ENCODE assay signal across 21 cellular contexts in genomic region chr6:14038636-14039035, GRCh38.
A peak's percentile ranks its signal among the peaks of the same experiment; 100 is the strongest.
DNase-seq lines count a peak whose midpoint lies in the region; ATAC-seq and TF ChIP-seq lines count a peak whose summit lies in the region.
"Had no signal": no experiment of that assay in that cellular context is flagged by ENCODE, and none has a peak within 500 bp of the region (broad histone marks: within the 10 kb centered on the region; RNA-seq: fewer than 3 reads in every experiment).

No MANE protein-coding gene starts in this region.

- H3K9me3 ChIP-seq in esophagus squamous epithelium: no peaks in the 10 kb centered on the region
- H3K9me3 ChIP-seq: ascending aorta, BE2C, psoas muscle, spleen had no signal

- H3K4me3 Mint-ChIP-seq in stimulated activated effector memory CD8-positive, alpha-beta T cell treated with anti-CD3 and anti-CD28 coated beads, Interleukin-12 subunit alpha, Interleukin-12 subunit beta, amount 100 ng/mL, for 72 hours: no peak overlapping the region
- H3K4me3 Mint-ChIP-seq: activated naive CD4-positive, alpha-beta T cell treated with anti-CD3 and anti-CD28 coated beads, Interleukin-2, amount 10 ng/mL, durations not matched to agents 7 days and 5 days; neural crest cell had no signal

- no peak overlapping the region for H3K4me3 ChIP-seq in astrocyte of the spinal cord (ENCODE audit: low read depth, low read length)
- no peak overlapping the region for H3K4me3 ChIP-seq in esophagus squamous epithelium
- H3K4me3 ChIP-seq: ascending aorta, psoas muscle, spleen had no signal

- peak; percentile 38 for ATAC-seq in stimulated activated effector memory CD8-positive, alpha-beta T cell treated with anti-CD3 and anti-CD28 coated beads, Interleukin-12 subunit alpha, Interleukin-12 subunit beta, amount 100 ng/mL, for 72 hours
- ATAC-seq in GM21526 (IDR thresholded peaks at IDR 0.05; ENCODE audit: low FRiP score, unreplicated experiment): no peak
- ATAC-seq: psoas muscle, Right ventricle myocardium inferior had no signal

- TF ChIP-seq CTCF in astrocyte of the spinal cord (IDR thresholded peaks at IDR 0.05; ENCODE audit: low read depth, low read length) (no peak), esophagus squamous epithelium (IDR thresholded peaks at IDR 0.05) (no peak)

- WGBS in esophagus squamous epithelium, 2 donors: 20 to 26% methylated on average over 3 of the region's 3 CpGs

- no peak overlapping the region for H3K27ac ChIP-seq in esophagus squamous epithelium
- H3K27ac ChIP-seq: ascending aorta, psoas muscle, spleen had no signal

- DNase-seq in NCI-H1092 treated with DMSO at 0.1 percent for 48 hours (lab: John Stamatoyannopoulos, UW) (peak; percentile 2), NCI-H1092 (lab: John Stamatoyannopoulos, UW) (no peak), NCI-H446 treated with DMSO at 0.1 percent for 48 hours (lab: John Stamatoyannopoulos, UW) (peak; percentile 88), astrocyte of the spinal cord (ENCODE audit: low read depth, low spot score) (peak; percentile 47), activated gamma-delta T cell (lab: John Stamatoyannopoulos, UW) (no peak), esophagus squamous epithelium (lab: John Stamatoyannopoulos, UW) (no peak)
- DNase-seq in stimulated activated effector memory CD8-positive, alpha-beta T cell treated with anti-CD3 and anti-CD28 coated beads, Interleukin-12 subunit alpha, Interleukin-12 subunit beta, amount 100 ng/mL, for 72 hours (ENCODE audit: low spot score in 2 of 2): no peak
- DNase-seq: 8988T; activated CD4-positive, alpha-beta T cell treated with anti-CD3 and anti-CD28 coated beads, Interleukin-2, amount 50 U/mL, for 48 hours; activated naive CD4-positive, alpha-beta T cell treated with anti-CD3 and anti-CD28 coated beads, Interleukin-2, amount 10 ng/mL, durations not matched to agents 7 days and 5 days; activated T-cell treated with anti-CD3 and anti-CD28 coated beads for 4 hours; BE2C; foreskin melanocyte; kidney glomerular epithelial cell; NCI-H187 treated with DMSO at 0.1 percent for 48 hours; psoas muscle; spleen had no signal

- H3K4me1 ChIP-seq in esophagus squamous epithelium: peaks cover 0 to 8% (median 0%) of the 10 kb centered on the region in 3 donors
- H3K4me1 ChIP-seq: ascending aorta, BE2C, psoas muscle, spleen had no signal

- H3K36me3 Mint-ChIP-seq in stimulated activated effector memory CD8-positive, alpha-beta T cell treated with anti-CD3 and anti-CD28 coated beads, Interleukin-12 subunit alpha, Interleukin-12 subunit beta, amount 100 ng/mL, for 72 hours: no peaks in the 10 kb centered on the region
- H3K36me3 Mint-ChIP-seq: activated naive CD4-positive, alpha-beta T cell treated with anti-CD3 and anti-CD28 coated beads, Interleukin-2, amount 10 ng/mL, durations not matched to agents 7 days and 5 days had no signal

- peaks cover 6% of the 10 kb centered on the region for H3K4me1 Mint-ChIP-seq in stimulated activated effector memory CD8-positive, alpha-beta T cell treated with anti-CD3 and anti-CD28 coated beads, Interleukin-12 subunit alpha, Interleukin-12 subunit beta, amount 100 ng/mL, for 72 hours
- H3K4me1 Mint-ChIP-seq: activated naive CD4-positive, alpha-beta T cell treated with anti-CD3 and anti-CD28 coated beads, Interleukin-2, amount 10 ng/mL, durations not matched to agents 7 days and 5 days had no signal

- in situ Hi-C loops in astrocyte of the spinal cord (cut with HindIII; ENCODE audit: low sequenced_read_pairs): loop anchor here (25.0 kb wide), 1 partner anchor 126 kb away; the partner anchor contains the start of gene RNF182

- TF ChIP-seq POLR2A in esophagus squamous epithelium (IDR thresholded peaks at IDR 0.05): no peak

- intact Hi-C loops in esophagus squamous epithelium (cut with DNase I): no loop called here

- peaks cover 0 to 38% (median 0%) of the 10 kb centered on the region in 4 donors for H3K27me3 ChIP-seq in esophagus squamous epithelium
- H3K27me3 ChIP-seq: ascending aorta, BE2C had no signal

- no peaks in the 10 kb centered on the region for H3K9me3 Mint-ChIP-seq in stimulated activated effector memory CD8-positive, alpha-beta T cell treated with anti-CD3 and anti-CD28 coated beads, Interleukin-12 subunit alpha, Interleukin-12 subunit beta, amount 100 ng/mL, for 72 hours
- H3K9me3 Mint-ChIP-seq: activated naive CD4-positive, alpha-beta T cell treated with anti-CD3 and anti-CD28 coated beads, Interleukin-2, amount 10 ng/mL, durations not matched to agents 7 days and 5 days; neural crest cell had no signal

- H3K36me3 ChIP-seq in esophagus squamous epithelium: no peaks in the 10 kb centered on the region
- H3K36me3 ChIP-seq: ascending aorta, BE2C, spleen had no signal

- H3K27ac Mint-ChIP-seq in stimulated activated effector memory CD8-positive, alpha-beta T cell treated with anti-CD3 and anti-CD28 coated beads, Interleukin-12 subunit alpha, Interleukin-12 subunit beta, amount 100 ng/mL, for 72 hours: no peak overlapping the region
- H3K27ac Mint-ChIP-seq: activated naive CD4-positive, alpha-beta T cell treated with anti-CD3 and anti-CD28 coated beads, Interleukin-2, amount 10 ng/mL, durations not matched to agents 7 days and 5 days had no signal

Comparison
In these comparisons a context has a peak if more than half of its experiments do, and no peak if none do; other contexts are left out.
1. DNase-seq: peak in NCI-H1092 treated with DMSO at 0.1 percent for 48 hours (single experiment), NCI-H446 treated with DMSO at 0.1 percent for 48 hours (single experiment) and astrocyte of the spinal cord (single experiment); none in NCI-H1092 (single experiment), stimulated activated effector memory CD8-positive, alpha-beta T cell treated with anti-CD3 and anti-CD28 coated beads, Interleukin-12 subunit alpha, Interleukin-12 subunit beta, amount 100 ng/mL, for 72 hours (0 of 2), activated gamma-delta T cell (single experiment) and esophagus squamous epithelium (single experiment).